ENCODE assay signal across 19 cellular contexts in the genomic region with DNA sequence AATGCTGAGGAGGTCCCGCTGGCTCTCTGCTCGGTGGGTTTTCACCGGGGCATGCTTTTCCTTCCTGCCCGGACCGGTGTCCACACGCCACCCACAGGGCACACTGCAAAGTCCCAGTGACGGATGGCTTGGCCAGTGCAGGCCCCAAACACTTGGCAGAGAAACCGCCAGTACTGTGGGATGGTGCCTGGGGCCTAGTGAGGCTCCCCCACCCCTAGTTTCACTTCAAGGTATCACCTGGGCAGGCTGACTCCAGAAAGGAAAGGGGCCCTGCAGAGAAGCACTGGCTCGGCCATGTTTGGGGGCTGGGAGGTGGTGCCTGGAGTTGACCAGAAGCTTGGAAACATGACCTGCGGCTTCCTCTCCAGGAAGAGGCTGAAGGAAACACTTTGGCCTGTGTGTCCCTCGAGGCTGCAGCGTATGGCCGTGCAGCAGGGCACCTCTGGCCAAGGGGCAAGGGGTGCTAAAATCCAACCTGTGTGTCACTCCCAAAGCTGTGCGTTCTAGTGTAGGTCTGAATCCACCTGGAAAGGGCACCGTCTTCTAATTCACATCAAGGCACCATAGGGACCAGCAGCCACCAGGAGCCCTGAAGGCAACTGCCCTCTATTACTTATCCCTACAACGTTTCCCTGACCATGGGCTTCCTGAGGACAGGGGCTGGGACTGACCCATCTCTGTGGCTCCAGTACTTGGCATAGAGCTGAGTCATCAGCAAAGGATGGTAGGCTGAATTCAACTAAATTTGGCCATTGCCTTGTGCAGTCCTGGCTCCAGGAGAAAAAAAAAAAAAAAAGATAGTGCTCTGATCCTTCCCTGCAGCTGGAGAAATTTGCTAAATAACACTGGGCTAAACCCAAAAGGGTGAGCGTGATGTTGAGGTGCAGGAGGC. TPM values are rescaled to one million over a fixed set of nuclear protein-coding genes. Genes with fewer than 3 reads are reported as not detected.
DNase-seq lines count a peak whose midpoint lies in the region; ATAC-seq and TF ChIP-seq lines count a peak whose summit lies in the region.
"Had no signal": no experiment of that assay in that cellular context is flagged by ENCODE, and none has a peak within 500 bp of the region (broad histone marks: within the 10 kb centered on the region; RNA-seq: fewer than 3 reads in every experiment).

No MANE protein-coding gene starts in this region.

- peak overlapping the region; percentile 43; the same call in 1 of the 2 replicates for H3K4me2 ChIP-seq in BLaER1

- H3K9me3 ChIP-seq in BLaER1, result no peaks in the 10 kb centered on the region
- H3K9me3 ChIP-seq: esophagus muscularis mucosa, prostate gland had no signal

- no peak overlapping the region for H3K4me3 ChIP-seq in BLaER1
- H3K4me3 ChIP-seq in HL-60 (replicated peaks; ENCODE audit: insufficient read depth, low read length), result no peak overlapping the region
- no peak overlapping the region for H3K4me3 ChIP-seq in dorsolateral prefrontal cortex
- H3K4me3 ChIP-seq: esophagus muscularis mucosa, GM12878, prostate gland had no signal

- no peak overlapping the region for H3K27ac ChIP-seq in BLaER1
- H3K27ac ChIP-seq in HL-60 (replicated peaks), result peak overlapping the region; percentile 72
- H3K27ac ChIP-seq in dorsolateral prefrontal cortex, result peak overlapping the region in 34 of 59 donors; percentile 5 to 70 (median 39)
- H3K27ac ChIP-seq: prostate gland, RWPE1 had no signal

- no peaks in the 10 kb centered on the region for H3K27me3 ChIP-seq in BLaER1
- no peaks in the 10 kb centered on the region for H3K27me3 ChIP-seq in HL-60 (ENCODE audit: insufficient read depth, poor library complexity, severe bottlenecking)
- H3K27me3 ChIP-seq in dorsolateral prefrontal cortex, result no peaks in the 10 kb centered on the region
- H3K27me3 ChIP-seq: esophagus muscularis mucosa had no signal

- peaks cover 0 to 1% (median 0%) of the 10 kb centered on the region in 5 donors for H3K27me3 Mint-ChIP-seq in naive thymus-derived CD8-positive, alpha-beta T cell

- intact Hi-C loops in dorsolateral prefrontal cortex (cut with DNase I), result no loop called here

- peak overlapping the region in 3 of 10 donors; percentile 1 to 36 (median 8) for H3K4me3 Mint-ChIP-seq in naive thymus-derived CD8-positive, alpha-beta T cell

- DNase-seq in HL-60 (ENCODE audit: low read depth in 1 of 2, low spot score in 1 of 2) (no peak), dorsolateral prefrontal cortex (peak in 5 of 10 donors; percentile 22 to 43 (median 34)), GF-D8 (lab: John Stamatoyannopoulos, UW) (no peak), activated gamma-delta T cell treated with Interleukin-2 at 50 U/mL for 16 hours (no peak)
- DNase-seq in naive thymus-derived CD8-positive, alpha-beta T cell, result peak in 1 of 10 donors; percentile 40
- DNase-seq: activated CD4-positive, alpha-beta T cell treated with anti-CD3 and anti-CD28 coated beads, Interleukin-2, amount 50 U/mL, for 4 hours; cerebellar nuclear complex; DND-41; Karpas-422; NCI-H526; stimulated activated CD4-positive, alpha-beta T cell treated with anti-CD3 and anti-CD28 coated beads, Interleukin-2, amount 100 ng/mL, for 24 hours; T-helper 9 cell had no signal

- TF ChIP-seq CTCF in HL-60 (IDR thresholded peaks at IDR 0.05; ENCODE audit: insufficient read depth, low read length), result no peak
- no peak for TF ChIP-seq CTCF in dorsolateral prefrontal cortex (IDR thresholded peaks at IDR 0.05 in 54 of 56, conservative IDR thresholded peaks at IDR 0.05 in 2 of 56; ENCODE audit: low read depth in 1 of 56, partially characterized antibody in 56 of 56)

- H3K4me1 Mint-ChIP-seq in naive thymus-derived CD8-positive, alpha-beta T cell, result peaks cover 31 to 67% (median 59%) of the 10 kb centered on the region in 4 donors

- H3K9ac ChIP-seq in BLaER1, result no peak overlapping the region

- POLR2A ChIA-PET in naive thymus-derived CD8-positive, alpha-beta T cell (lab: Charles Lee), result interaction anchor here (1.4 to 6.0 kb wide), 2 partner anchors 12 to 88 kb away, joined by 3 to 146 read pairs; a partner anchor contains a TSS

- no peaks in the 10 kb centered on the region for H4K20me1 ChIP-seq in BLaER1

- ATAC-seq in naive thymus-derived CD8-positive, alpha-beta T cell, result no peak
- ATAC-seq in HG03139 (IDR thresholded peaks at IDR 0.05; ENCODE audit: unreplicated experiment) (no peak), GM19035 (IDR thresholded peaks at IDR 0.05; ENCODE audit: unreplicated experiment) (no peak)

- peaks cover 56% of the 10 kb centered on the region for H3K4me1 ChIP-seq in BLaER1
- H3K4me1 ChIP-seq: prostate gland had no signal

- peak overlapping the region; percentile 29 to 93 (median 76) for H3K27ac Mint-ChIP-seq in naive thymus-derived CD8-positive, alpha-beta T cell

- H3K36me3 ChIP-seq in BLaER1, result peaks cover 23% of the 10 kb centered on the region
- H3K36me3 ChIP-seq: prostate gland had no signal

- peaks cover 0 to 13% (median 2%) of the 10 kb centered on the region in 3 donors for H3K36me3 Mint-ChIP-seq in naive thymus-derived CD8-positive, alpha-beta T cell

- no peaks in the 10 kb centered on the region for H3K9me3 Mint-ChIP-seq in naive thymus-derived CD8-positive, alpha-beta T cell

RNA-seq across cellular contexts. Expression of a gene that starts 22.6 kb away (rescaled TPM):
- total RNA-seq in dorsolateral prefrontal cortex, result 1 to 10 TPM in 115 of 120 experiments, under 1 TPM in 5; 0.54 to 5.1 (median 2.3) TPM
- total RNA-seq in naive thymus-derived CD8-positive, alpha-beta T cell, result under 1 TPM; 0.16 TPM
- under 1 TPM; 0.09 to 0.24 (median 0.12) TPM for polyA plus RNA-seq in naive thymus-derived CD8-positive, alpha-beta T cell
- total RNA-seq: GM12878 had no signal
- polyA plus RNA-seq: GM12878 had no signal
